In the genomic region with DNA sequence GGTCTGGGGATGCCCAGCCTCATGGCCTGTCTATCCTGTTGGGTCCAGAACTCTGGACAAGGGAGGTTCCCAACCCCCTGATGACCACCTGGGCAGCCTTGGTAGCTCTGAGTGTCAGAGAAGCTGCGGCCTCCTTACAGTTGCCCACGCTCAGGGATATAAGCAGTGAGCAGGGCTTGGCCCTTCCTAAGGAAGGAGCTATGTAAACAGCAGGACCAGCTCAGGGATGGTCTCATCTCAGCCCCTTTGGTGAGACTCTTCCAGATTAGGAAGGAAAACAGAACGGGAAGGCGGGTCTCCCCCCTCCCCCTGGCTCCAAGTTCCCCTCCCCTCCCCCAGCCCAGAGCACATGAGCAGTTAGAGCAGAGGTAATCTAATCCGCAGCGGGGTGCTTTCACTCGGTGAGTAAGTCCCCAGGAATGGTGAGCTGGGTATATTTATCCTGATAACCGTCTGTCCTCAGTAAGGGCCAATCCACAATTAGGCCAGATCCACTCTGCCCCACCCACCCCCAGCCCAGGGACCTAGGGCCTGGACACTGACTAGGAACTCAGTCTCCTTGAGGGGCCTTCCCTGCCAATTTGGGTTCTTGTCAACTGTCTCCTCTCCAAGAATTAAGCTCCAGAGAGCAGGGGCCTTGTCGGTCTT, we compare ENCODE assay signal across 8 cellular contexts. TPM values are rescaled to one million over a fixed set of nuclear protein-coding genes. Genes with fewer than 3 reads are reported as not detected.
DNase-seq lines count a peak whose midpoint lies in the region; FAIRE-seq and TF ChIP-seq lines count a peak whose summit lies in the region.

No MANE protein-coding gene starts in this region.

- H3K36me3 Mint-ChIP-seq in mesothelial cell of epicardium: no peaks in the 10 kb centered on the region

- H3K27ac ChIP-seq in effector memory CD4-positive, alpha-beta T cell (ENCODE audit: insufficient read depth, low read length, poor library complexity, severe bottlenecking): peak overlapping the region; percentile 71

- peaks cover 72% of the 10 kb centered on the region for H3K4me1 ChIP-seq in effector memory CD4-positive, alpha-beta T cell (ENCODE audit: control insufficient read depth, insufficient read depth, low read length, poor library complexity, severe bottlenecking)

- no peaks in the 10 kb centered on the region for H3K27me3 ChIP-seq in effector memory CD4-positive, alpha-beta T cell (replicated peaks; ENCODE audit: control insufficient read depth, insufficient read depth, low read length, poor library complexity, severe bottlenecking)

- FAIRE-seq in RCC 7860 (lab: Jason Lieb, UNC): no peak

- H3K9me3 Mint-ChIP-seq in mesothelial cell of epicardium: no peaks in the 10 kb centered on the region

- peak overlapping the region; percentile 99 for H3K27ac Mint-ChIP-seq in mesothelial cell of epicardium

- no peak overlapping the region for H3K4me3 Mint-ChIP-seq in mesothelial cell of epicardium

- peak overlapping the region; percentile 7 for H3K4me3 ChIP-seq in effector memory CD4-positive, alpha-beta T cell (ENCODE audit: insufficient read depth, low read depth, low read length, poor library complexity, severe bottlenecking)

- H3K36me3 ChIP-seq in effector memory CD4-positive, alpha-beta T cell (ENCODE audit: control insufficient read depth, insufficient read depth, low read length): peaks cover 8% of the 10 kb centered on the region

- DNase-seq in NCI-H2029 (lab: John Stamatoyannopoulos, UW) (peak; percentile 10), NCI-H2029 treated with DMSO at 0.1 percent for 48 hours (lab: John Stamatoyannopoulos, UW) (no peak), RCC 7860 (ENCODE audit: low spot score) (peak; percentile 96), mesothelial cell of epicardium (ENCODE audit: low spot score in 2 of 2, unreplicated experiment in 2 of 2) (no peak), NCI-H748 treated with DMSO at 0.1 percent for 48 hours (lab: John Stamatoyannopoulos, UW) (no peak), NCI-H187 (lab: John Stamatoyannopoulos, UW) (no peak)
- no peak for DNase-seq in effector memory CD4-positive, alpha-beta T cell
- DNase-seq in activated effector memory CD4-positive, alpha-beta T cell treated with anti-CD3 and anti-CD28 coated beads, Interleukin-2, amount 50 U/mL, for 16 hours: no peak

- H3K27me3 Mint-ChIP-seq in mesothelial cell of epicardium (ENCODE audit: low read depth): no peaks in the 10 kb centered on the region

- H3K4me1 Mint-ChIP-seq in mesothelial cell of epicardium: peaks cover 87% of the 10 kb centered on the region

- no peak for TF ChIP-seq CTCF in mesothelial cell of epicardium (IDR thresholded peaks at IDR 0.05; ENCODE audit: unreplicated experiment)

- H3K9me3 ChIP-seq in effector memory CD4-positive, alpha-beta T cell (ENCODE audit: control insufficient read depth, low read length): no peaks in the 10 kb centered on the region

RNA-seq across cellular contexts. Expression of a gene that starts 29.5 kb away (rescaled TPM):
- total RNA-seq in mesothelial cell of epicardium: 1,924 to 1,989 TPM (median 1,950 TPM) in 3 replicates

RNA-seq across cellular contexts. Expression of a gene that starts 35.1 kb away (rescaled TPM):
- 113 to 123 TPM (median 117 TPM) in 3 replicates for total RNA-seq in mesothelial cell of epicardium

RNA-seq across cellular contexts. Expression of a gene that starts 35.9 kb away (rescaled TPM):
- 121 to 134 TPM (median 127 TPM) in 3 replicates for total RNA-seq in mesothelial cell of epicardium

Comparison
In these comparisons a context has a peak if more than half of its experiments do, and no peak if none do; other contexts are left out.
1. DNase-seq: peak in NCI-H2029 (single experiment) and RCC 7860 (single experiment); none in NCI-H2029 treated with DMSO at 0.1 percent for 48 hours (single experiment), effector memory CD4-positive, alpha-beta T cell (0 of 3), mesothelial cell of epicardium (0 of 2), activated effector memory CD4-positive, alpha-beta T cell treated with anti-CD3 and anti-CD28 coated beads, Interleukin-2, amount 50 U/mL, for 16 hours (single experiment), NCI-H748 treated with DMSO at 0.1 percent for 48 hours (single experiment) and NCI-H187 (0 of 2).